In genomic region chr16:88888778-88889387, GRCh38 we compare ENCODE assay signal across 17 cellular contexts. TPM values are rescaled to one million over a fixed set of nuclear protein-coding genes. Genes with fewer than 3 reads are reported as not detected.
DNase-seq lines count a peak whose midpoint lies in the region; ATAC-seq and TF ChIP-seq lines count a peak whose summit lies in the region.
"Had no signal": no experiment of that assay in that cellular context is flagged by ENCODE, and none has a peak within 500 bp of the region (broad histone marks: within the 10 kb centered on the region; RNA-seq: fewer than 3 reads in every experiment).

No MANE protein-coding gene starts in this region.

- H3K9ac ChIP-seq in endodermal cell (ENCODE audit: extremely low read depth, low read length, poor library complexity, severe bottlenecking) = no peak overlapping the region

- H3K4me3 ChIP-seq in NB4 (ENCODE audit: low read depth, low read length) (no peak overlapping the region), endodermal cell (ENCODE audit: low read length) (no peak overlapping the region), psoas muscle (no peak overlapping the region)
- H3K4me3 ChIP-seq: cardiac muscle cell, prostate gland had no signal

- H3K4me3 Mint-ChIP-seq in endodermal cell = no peak overlapping the region
- H3K4me3 Mint-ChIP-seq: activated T-helper 1 cell treated with anti-CD3 and anti-CD28 coated beads, Interleukin-12 subunit alpha, Interleukin-12 subunit beta, Interleukin-2, Interleukin-4 antibody, amounts not matched to agents 30 ng/mL and 10 ng/mL and 1 ng/mL, durations not matched to agents 14 hours and 24 hours and 36 hours had no signal

- ATAC-seq in psoas muscle = no peak
- no peak for ATAC-seq in GM18868 (IDR thresholded peaks at IDR 0.05; ENCODE audit: unreplicated experiment)
- ATAC-seq: naive thymus-derived CD4-positive, alpha-beta T cell had no signal

- no peaks in the 10 kb centered on the region for H3K4me1 Mint-ChIP-seq in endodermal cell
- H3K4me1 Mint-ChIP-seq: naive thymus-derived CD4-positive, alpha-beta T cell had no signal

- H3K27me3 Mint-ChIP-seq in endodermal cell (ENCODE audit: insufficient read depth) = no peaks in the 10 kb centered on the region
- H3K27me3 Mint-ChIP-seq: naive thymus-derived CD4-positive, alpha-beta T cell had no signal

- peak overlapping the region; percentile 49 for H3K27ac ChIP-seq in endodermal cell (ENCODE audit: low read depth, low read length)
- H3K27ac ChIP-seq in psoas muscle = peak overlapping the region; percentile 67
- H3K27ac ChIP-seq: cardiac muscle cell, prostate gland had no signal

- H3K4me1 ChIP-seq in endodermal cell (ENCODE audit: control insufficient read depth, insufficient read depth, low read length) = no peaks in the 10 kb centered on the region
- H3K4me1 ChIP-seq in psoas muscle = peaks cover 55% of the 10 kb centered on the region
- H3K4me1 ChIP-seq: prostate gland had no signal

- no peaks in the 10 kb centered on the region for H3K9me3 Mint-ChIP-seq in endodermal cell
- H3K9me3 Mint-ChIP-seq: activated T-helper 1 cell treated with anti-CD3 and anti-CD28 coated beads, Interleukin-12 subunit alpha, Interleukin-12 subunit beta, Interleukin-2, Interleukin-4 antibody, amounts not matched to agents 30 ng/mL and 10 ng/mL and 1 ng/mL, durations not matched to agents 14 hours and 24 hours and 36 hours had no signal

- TF ChIP-seq CTCF in NB4 (IDR thresholded peaks at IDR 0.05; ENCODE audit: low read depth, low read length) = no peak
- no peak for TF ChIP-seq CTCF in endodermal cell (conservative IDR thresholded peaks at IDR 0.05)
- no peak for TF ChIP-seq CTCF in psoas muscle (IDR thresholded peaks at IDR 0.05)

- intact Hi-C loops in psoas muscle (cut with DNase I) = no loop called here

- H3K27me3 ChIP-seq in endodermal cell (ENCODE audit: control insufficient read depth, insufficient read depth, low read length, poor library complexity, severe bottlenecking) (no peaks in the 10 kb centered on the region), psoas muscle (ENCODE audit: insufficient read depth in 3 of 3, low read length in 2 of 3) (no peaks in the 10 kb centered on the region)
- H3K27me3 ChIP-seq: cardiac muscle cell had no signal

- no peak overlapping the region for H3K27ac Mint-ChIP-seq in endodermal cell
- H3K27ac Mint-ChIP-seq: activated T-helper 1 cell treated with anti-CD3 and anti-CD28 coated beads, Interleukin-12 subunit alpha, Interleukin-12 subunit beta, Interleukin-2, Interleukin-4 antibody, amounts not matched to agents 30 ng/mL and 10 ng/mL and 1 ng/mL, durations not matched to agents 14 hours and 24 hours and 36 hours; naive thymus-derived CD4-positive, alpha-beta T cell had no signal

- no peaks in the 10 kb centered on the region for H3K9me3 ChIP-seq in endodermal cell (ENCODE audit: control insufficient read depth, low read length)
- no peaks in the 10 kb centered on the region for H3K9me3 ChIP-seq in psoas muscle
- H3K9me3 ChIP-seq: prostate gland had no signal

- WGBS in endodermal cell (ENCODE audit: insufficient coverage in 1 of 2, insufficient read length in 1 of 2), 2 experiments = 85 to 88% methylated on average over 20 to 24 of the region's 27 CpGs
- WGBS in psoas muscle, 3 donors = 64 to 72% (median 68%) methylated on average over 22 to 27 of the region's 27 CpGs

- no peaks in the 10 kb centered on the region for H3K36me3 ChIP-seq in endodermal cell (ENCODE audit: control insufficient read depth, insufficient read depth, low read length)
- peaks cover 0 to 36% of the 10 kb centered on the region in 2 donors for H3K36me3 ChIP-seq in psoas muscle (ENCODE audit: insufficient read depth in 1 of 2, low read depth in 1 of 2)
- H3K36me3 ChIP-seq: cardiac muscle cell, prostate gland had no signal

- peak; percentile 38 for DNase-seq in DMS 273 treated with DMSO at 0.1 percent for 48 hours (lab: John Stamatoyannopoulos, UW)
- peak; percentile 37 for DNase-seq in NB4 (ENCODE audit: low read depth)
- DNase-seq in endodermal cell = peak; percentile 74
- peak in 1 of 2 donors; percentile 79 for DNase-seq in psoas muscle
- DNase-seq in globus pallidus (ENCODE audit: low spot score) = no peak
- DNase-seq in superior temporal gyrus (ENCODE audit: extremely low spot score) = no peak
- no peak for DNase-seq in NOMO-1 (lab: John Stamatoyannopoulos, UW; ENCODE audit: unreplicated experiment in 2 of 2)
- DNase-seq: activated CD4-positive, alpha-beta T cell treated with anti-CD3 and anti-CD28 coated beads, Interleukin-2, amount 50 U/mL, for 4 hours; DMS79 treated with DMSO at 0.1 percent for 48 hours; naive thymus-derived CD4-positive, alpha-beta T cell had no signal

- no peak for TF ChIP-seq POLR2A in NB4 (IDR thresholded peaks at IDR 0.05; ENCODE audit: extremely low read depth, insufficient read length)

- no peaks in the 10 kb centered on the region for H3K36me3 Mint-ChIP-seq in endodermal cell (ENCODE audit: low read depth)
- H3K36me3 Mint-ChIP-seq: naive thymus-derived CD4-positive, alpha-beta T cell had no signal

RNA-seq across cellular contexts. Expression of gene PABPN1L, which starts 22.4 kb away (rescaled TPM):
- total RNA-seq in endodermal cell = not detected
- not detected for polyA plus RNA-seq in endodermal cell (2013, experiment 1 of 2)
- not detected for polyA plus RNA-seq in endodermal cell (2013, experiment 2 of 2)
- total RNA-seq in psoas muscle = not detected
- polyA plus RNA-seq in psoas muscle = not detected
- total RNA-seq: activated T-helper 1 cell treated with anti-CD3 and anti-CD28 coated beads, Interleukin-12 subunit alpha, Interleukin-12 subunit beta, Interleukin-2, Interleukin-4 antibody, amounts not matched to agents 30 ng/mL and 10 ng/mL and 1 ng/mL, durations not matched to agents 14 hours and 24 hours and 36 hours; cardiac muscle cell; HT1080; naive thymus-derived CD4-positive, alpha-beta T cell; SK-MEL-5 had no signal
- polyA plus RNA-seq: BJ; naive thymus-derived CD4-positive, alpha-beta T cell had no signal

RNA-seq across cellular contexts. Expression of gene TRAPPC2L, which starts 32.0 kb away (rescaled TPM):
- 100 to 1,000 TPM; 110 TPM for total RNA-seq in endodermal cell
- polyA plus RNA-seq in endodermal cell (2013, experiment 1 of 2) = 93.1 TPM
- 81.8 TPM for polyA plus RNA-seq in endodermal cell (2013, experiment 2 of 2)
- total RNA-seq in psoas muscle = 10 to 100 TPM; 38.6 to 42.6 (median 38.7) TPM
- 10 to 100 TPM; 23.9 to 30.7 (median 28.5) TPM for polyA plus RNA-seq in psoas muscle

RNA-seq across cellular contexts. Expression of gene GALNS, which starts 32.1 kb away (rescaled TPM):
- total RNA-seq in endodermal cell (10 to 100 TPM; 32.2 to 39.6 TPM), psoas muscle (10 to 100 TPM in 2 of 4 donors, 1 to 10 TPM in 2; 4.8 to 10.4 (median 9.7) TPM)
- 14.9 TPM for polyA plus RNA-seq in endodermal cell (2013, experiment 1 of 2)
- 11.2 TPM for polyA plus RNA-seq in endodermal cell (2013, experiment 2 of 2)
- polyA plus RNA-seq in psoas muscle = 10 to 100 TPM in 2 of 3 donors, 1 to 10 TPM in 1; 9.0 to 15.4 (median 12.3) TPM

Comparison
In these comparisons a context has a peak if more than half of its experiments do, and no peak if none do; other contexts are left out.
1. DNase-seq: peak in DMS 273 treated with DMSO at 0.1 percent for 48 hours (single experiment), NB4 (single experiment) and endodermal cell (single experiment); none in globus pallidus (single experiment), superior temporal gyrus (single experiment) and NOMO-1 (0 of 2).